In genomic region chr1:21257431-21258135, GRCh38 we compare ENCODE assay signal across 1 cellular context.
TF ChIP-seq lines count a peak whose summit lies in the region.

No MANE protein-coding gene starts in this region.

TF ChIP-seq in GM12891, 5 proteins besides CTCF, POLR2A, EP300 and RAD21:
- TF ChIP-seq PAX5 (IDR thresholded peaks at IDR 0.05; ENCODE audit: insufficient read depth, low read length, severe bottlenecking) (no peak), POU2F2 (IDR thresholded peaks at IDR 0.05; ENCODE audit: low read depth, low read length) (no peak), SPI1 (IDR thresholded peaks at IDR 0.05; ENCODE audit: low read depth, low read length) (no peak), POLR2AphosphoS5 (IDR thresholded peaks at IDR 0.05; ENCODE audit: low read depth, low read length) (no peak), TAF1 (IDR thresholded peaks at IDR 0.05; ENCODE audit: low read depth, low read length) (no peak)
TF ChIP-seq in GM12891: peak in this region for 0.
